ENCODE assay signal across 29 cellular contexts in the genomic region with DNA sequence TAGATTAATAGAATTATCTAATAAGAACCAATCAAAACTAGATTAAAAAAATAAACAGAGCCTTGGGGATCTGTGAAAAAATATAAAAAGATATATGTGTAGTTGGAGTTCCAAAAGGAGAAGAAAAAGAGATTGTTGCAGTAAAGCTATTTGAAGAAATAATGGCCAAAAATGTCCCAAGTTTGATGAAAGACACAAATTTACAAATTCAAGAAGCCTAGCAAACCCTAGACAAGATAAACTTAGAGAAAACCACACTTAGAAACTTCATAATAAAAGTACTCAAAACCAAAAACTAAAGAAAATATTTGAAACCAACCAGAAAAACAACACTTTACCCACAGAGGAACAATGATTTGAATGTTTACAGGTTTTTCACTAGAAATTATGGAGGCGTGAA.
"Had no signal": no experiment of that assay in that cellular context is flagged by ENCODE, and none has a peak within 500 bp of the region (broad histone marks: within the 10 kb centered on the region; RNA-seq: fewer than 3 reads in every experiment).

No MANE protein-coding gene starts in this region.

- H3K4me3 ChIP-seq: colonic mucosa, coronary artery, dorsolateral prefrontal cortex, esophagus muscularis mucosa, esophagus squamous epithelium, gastrocnemius medialis, gastroesophageal sphincter, heart left ventricle, heart right ventricle, hepatocyte had no signal

- H3K9me3 ChIP-seq: colonic mucosa, esophagus squamous epithelium had no signal

- ATAC-seq: effector memory CD8-positive, alpha-beta T cell; esophagus mucosa; foreskin keratinocyte; gastrocnemius medialis; gastroesophageal sphincter; heart left ventricle; heart right ventricle had no signal

- H3K27ac ChIP-seq: colonic mucosa, coronary artery, dorsolateral prefrontal cortex, epithelial cell of prostate, esophagus muscularis mucosa, esophagus squamous epithelium, foreskin keratinocyte, gastrocnemius medialis, gastroesophageal sphincter, heart left ventricle, heart right ventricle, hepatocyte had no signal

- FAIRE-seq: colon, endometrium, endothelial cell of umbilical vein, frontal cortex had no signal

- H3K36me3 ChIP-seq: colonic mucosa, esophagus muscularis mucosa, esophagus squamous epithelium, gastrocnemius medialis, gastroesophageal sphincter, heart left ventricle, heart right ventricle had no signal

- DNase-seq: colonic mucosa; cortex of kidney; dermis blood vessel endothelial cell; dorsolateral prefrontal cortex; effector CD4-positive, alpha-beta T cell; effector CD8-positive, alpha-beta T cell; effector memory CD4-positive, alpha-beta T cell; effector memory CD8-positive, alpha-beta T cell; endodermal cell; erythroblast; esophagus squamous epithelium; foreskin fibroblast; foreskin keratinocyte; foreskin melanocyte; gastrocnemius medialis; glutamatergic neuron; head of caudate nucleus; heart left ventricle; heart right ventricle had no signal

- H3K4me1 ChIP-seq: colonic mucosa, esophagus muscularis mucosa, esophagus squamous epithelium, foreskin keratinocyte, gastrocnemius medialis, gastroesophageal sphincter, heart left ventricle, heart right ventricle had no signal
